ENCODE assay signal across 8 cellular contexts in genomic region chr6:89146748-89147715, GRCh38. TPM values are rescaled to one million over a fixed set of nuclear protein-coding genes. Genes with fewer than 3 reads are reported as not detected.
DNase-seq lines count a peak whose midpoint lies in the region; TF ChIP-seq lines count a peak whose summit lies in the region.

No MANE protein-coding gene starts in this region.

- POLR2A ChIA-PET in RWPE1 (lab: Yijun Ruan, JAX; ENCODE audit: low non-redundant PET) = interaction anchor here (0.6 kb wide), 1 partner anchor 146 kb away, joined by 4 read pairs; no protein-coding TSS in a partner anchor

- no peak for TF ChIP-seq CTCF in GM12875 (IDR thresholded peaks at IDR 0.05; ENCODE audit: borderline replicate concordance, insufficient read depth, low read depth, low read length)
- TF ChIP-seq CTCF in RWPE1 (conservative IDR thresholded peaks at IDR 0.05; ENCODE audit: low read depth) = no peak
- no peak for TF ChIP-seq CTCF in dorsolateral prefrontal cortex (IDR thresholded peaks at IDR 0.05 in 54 of 56, conservative IDR thresholded peaks at IDR 0.05 in 2 of 56; ENCODE audit: low read depth in 1 of 56, partially characterized antibody in 56 of 56)

- DNase-seq in AG08396 (ENCODE audit: low spot score) = peak; percentile 65
- peak; percentile 45 for DNase-seq in RWPE1 (ENCODE audit: low spot score)
- DNase-seq in dorsolateral prefrontal cortex = peak in 2 of 10 donors; percentile 6 to 37
- no peak for DNase-seq in epidermal melanocyte (ENCODE audit: insufficient read length, low spot score)
- no peak for DNase-seq in NCI-H1048 (lab: John Stamatoyannopoulos, UW)
- no peak for DNase-seq in D341Med (ENCODE audit: low spot score)

- no peaks in the 10 kb centered on the region for H3K9me3 ChIP-seq in mononuclear cell (ENCODE audit: low read depth, low read length)

- intact Hi-C loops in dorsolateral prefrontal cortex (cut with DNase I) = loop anchor here in 1 of 2 donors (5.0 kb wide), 2 partner anchors 65 to 165 kb away; partner anchors contain the start of gene PNRC1

- peak overlapping the region; percentile 87 for H3K27ac ChIP-seq in RWPE1
- H3K27ac ChIP-seq in dorsolateral prefrontal cortex = peak overlapping the region in 49 of 59 donors; percentile 30 to 94 (median 77)

- H3K4me3 ChIP-seq in GM12875 (ENCODE audit: low read depth, low read length) = peak overlapping the region; percentile 78
- peak overlapping the region; percentile 59 to 96 (median 86) for H3K4me3 ChIP-seq in dorsolateral prefrontal cortex
- peak overlapping the region; percentile 52 for H3K4me3 ChIP-seq in mononuclear cell (ENCODE audit: low read length)

- no peaks in the 10 kb centered on the region for H3K27me3 ChIP-seq in dorsolateral prefrontal cortex
- H3K27me3 ChIP-seq in mononuclear cell (ENCODE audit: insufficient read depth, low read length) = no peaks in the 10 kb centered on the region

- CTCF ChIA-PET in RWPE1 (lab: Yijun Ruan, JAX) = interaction anchor here (0.7 to 1.0 kb wide), 2 partner anchors 164 to 228 kb away, joined by 3 to 9 read pairs; no protein-coding TSS in a partner anchor

- peaks cover 25% of the 10 kb centered on the region for H3K4me1 ChIP-seq in mononuclear cell (ENCODE audit: insufficient read depth, low read length)

RNA-seq across cellular contexts. Expression of gene PM20D2, which starts 1.2 kb away (rescaled TPM):
- total RNA-seq in dorsolateral prefrontal cortex (10 to 100 TPM in 15 of 120 experiments, 1 to 10 TPM in 105; 4.7 to 11.2 (median 8.2) TPM), mononuclear cell (6.1 TPM)

RNA-seq across cellular contexts. Expression of gene SRSF12, which starts 29.2 kb away (rescaled TPM):
- total RNA-seq in dorsolateral prefrontal cortex (10 to 100 TPM in 100 of 120 experiments, 1 to 10 TPM in 20; 5.9 to 23.4 (median 13.3) TPM), mononuclear cell (not detected)

Comparison
In these comparisons a context has a peak if more than half of its experiments do, and no peak if none do; other contexts are left out.
1. DNase-seq: peak in AG08396 (single experiment) and RWPE1 (single experiment); none in epidermal melanocyte (single experiment), NCI-H1048 (single experiment) and D341Med (single experiment).
2. Peak in every context shown above with its lines, with median percentiles within 50 percentile points of each other: H3K4me3 ChIP-seq.